1 cellular context compared by ENCODE assay signal in the genomic region with DNA sequence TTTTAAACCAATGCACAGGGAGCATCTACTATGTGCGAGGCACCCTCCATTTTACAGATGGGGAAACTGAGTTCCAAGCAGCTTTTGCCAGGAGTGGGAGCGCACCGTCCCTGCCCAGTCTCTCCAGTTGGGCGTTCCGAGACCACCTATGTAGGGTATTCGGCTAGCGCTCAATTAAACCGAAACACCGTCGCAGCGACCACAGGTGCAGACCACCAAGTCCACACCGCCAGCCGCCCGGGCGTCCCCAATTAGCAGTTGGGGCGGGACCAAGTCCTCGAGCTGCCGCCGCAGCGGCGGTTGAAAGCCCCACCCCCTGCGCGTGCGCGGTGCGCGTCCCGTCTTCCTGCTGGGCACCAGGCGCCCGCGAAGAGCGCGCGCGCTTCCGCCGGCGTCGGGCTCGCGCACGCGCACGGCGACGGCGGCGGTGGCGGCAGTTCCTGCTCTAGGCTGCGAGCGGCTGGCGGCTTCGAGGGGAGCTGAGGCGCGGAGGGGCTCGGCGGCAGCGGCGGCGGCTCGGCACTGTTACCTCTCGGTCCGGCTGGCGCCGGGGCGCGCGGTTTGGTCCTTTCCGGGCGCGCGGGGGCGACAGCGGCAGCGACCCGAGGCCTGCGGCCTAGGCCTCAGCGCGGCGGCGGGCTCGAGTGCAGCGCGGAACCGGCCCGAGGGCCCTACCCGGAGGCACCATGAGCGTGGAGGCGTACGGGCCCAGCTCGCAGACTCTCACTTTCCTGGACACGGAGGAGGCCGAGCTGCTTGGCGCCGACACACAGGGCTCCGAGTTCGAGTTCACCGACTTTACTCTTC.
TF ChIP-seq lines count a peak whose summit lies in the region.

A gene (plus strand): TSS at position 436 of the 807 bp plus-strand sequence. CDS start 251 bp downstream, at position 687.

TF ChIP-seq in HepG2, 621 proteins besides CTCF, POLR2A, EP300 and RAD21 (continued from another document and continues in another):
- TF ChIP-seq, protein P1, sequence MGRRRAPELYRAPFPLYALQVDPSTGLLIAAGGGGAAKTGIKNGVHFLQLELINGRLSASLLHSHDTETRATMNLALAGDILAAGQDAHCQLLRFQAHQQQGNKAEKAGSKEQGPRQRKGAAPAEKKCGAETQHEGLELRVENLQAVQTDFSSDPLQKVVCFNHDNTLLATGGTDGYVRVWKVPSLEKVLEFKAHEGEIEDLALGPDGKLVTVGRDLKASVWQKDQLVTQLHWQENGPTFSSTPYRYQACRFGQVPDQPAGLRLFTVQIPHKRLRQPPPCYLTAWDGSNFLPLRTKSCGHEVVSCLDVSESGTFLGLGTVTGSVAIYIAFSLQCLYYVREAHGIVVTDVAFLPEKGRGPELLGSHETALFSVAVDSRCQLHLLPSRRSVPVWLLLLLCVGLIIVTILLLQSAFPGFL (CRISPR knock-in tag; IDR thresholded peaks at IDR 0.05) = no peak
- TF ChIP-seq ZFP41 (CRISPR knock-in tag; IDR thresholded peaks at IDR 0.05; ENCODE audit: borderline replicate concordance) (no peak), RFXANK (CRISPR knock-in tag; IDR thresholded peaks at IDR 0.05) (no peak), CHD4 (IDR thresholded peaks at IDR 0.05; ENCODE audit: borderline replicate concordance, low read length) (no peak), NCOA2 (CRISPR knock-in tag; IDR thresholded peaks at IDR 0.05) (no peak), ZNF652 (CRISPR knock-in tag; IDR thresholded peaks at IDR 0.05; ENCODE audit: borderline replicate concordance, low read depth) (no peak), ZNF256 (CRISPR knock-in tag; conservative IDR thresholded peaks at IDR 0.05) (no peak), NCOR1 (IDR thresholded peaks at IDR 0.05; ENCODE audit: borderline replicate concordance, low read length) (no peak), SMC3 (IDR thresholded peaks at IDR 0.05; ENCODE audit: low read length) (no peak), ZNF746 (CRISPR knock-in tag; IDR thresholded peaks at IDR 0.05) (0 out of 2 replicates have a peak, but pooled peaks have one; percentile 11), ZKSCAN8 (CRISPR knock-in tag; IDR thresholded peaks at IDR 0.05; ENCODE audit: borderline replicate concordance) (no peak), ZFP36L2 (CRISPR knock-in tag; IDR thresholded peaks at IDR 0.05) (no peak), ERF (CRISPR knock-in tag; IDR thresholded peaks at IDR 0.05) (no peak), SRSF4 (IDR thresholded peaks at IDR 0.05; ENCODE audit: low read depth, low read length, poor library complexity, severe bottlenecking) (no peak), CEBPB (IDR thresholded peaks at IDR 0.05; ENCODE audit: borderline replicate concordance, low read depth, low read length) (no peak), RCOR2 (CRISPR knock-in tag; IDR thresholded peaks at IDR 0.05) (no peak), ARNTL (CRISPR knock-in tag; IDR thresholded peaks at IDR 0.05) (no peak), HOXD1 (CRISPR knock-in tag; IDR thresholded peaks at IDR 0.05) (peak; percentile 74), ZNF567 (CRISPR knock-in tag; IDR thresholded peaks at IDR 0.05; ENCODE audit: borderline replicate concordance) (no peak), NFKBIZ (CRISPR knock-in tag; IDR thresholded peaks at IDR 0.05) (no peak), SNRNP70 (IDR thresholded peaks at IDR 0.05; ENCODE audit: low read depth, low read length) (no peak), NFYB (CRISPR knock-in tag; IDR thresholded peaks at IDR 0.05) (no peak; the same call in 1 of the 2 replicates), FOXM1 (CRISPR knock-in tag; IDR thresholded peaks at IDR 0.05) (0 out of 2 replicates have a peak, but pooled peaks have one; percentile 59), ZNF549 (CRISPR knock-in tag; IDR thresholded peaks at IDR 0.05) (no peak), ZSCAN21 (CRISPR knock-in tag; IDR thresholded peaks at IDR 0.05; ENCODE audit: borderline replicate concordance) (peak; percentile 83), RARA (CRISPR knock-in tag; IDR thresholded peaks at IDR 0.05) (no peak), ZNF569 (CRISPR knock-in tag; IDR thresholded peaks at IDR 0.05; ENCODE audit: borderline replicate concordance) (no peak), FOXO1 (CRISPR knock-in tag; IDR thresholded peaks at IDR 0.05) (peak; percentile 23; the same call in 1 of the 2 replicates), ZNF629 (CRISPR knock-in tag; conservative IDR thresholded peaks at IDR 0.05) (peak; percentile 87), THAP11 (CRISPR knock-in tag; IDR thresholded peaks at IDR 0.05) (peak; percentile 52; the same call in 1 of the 2 replicates), ETV6 (CRISPR knock-in tag; conservative IDR thresholded peaks at IDR 0.05) (0 out of 2 replicates have a peak, but pooled peaks have one; percentile 54), ZNF235 (CRISPR knock-in tag; IDR thresholded peaks at IDR 0.05; ENCODE audit: borderline replicate concordance) (peak; percentile 97)
- TF ChIP-seq, protein P2, sequence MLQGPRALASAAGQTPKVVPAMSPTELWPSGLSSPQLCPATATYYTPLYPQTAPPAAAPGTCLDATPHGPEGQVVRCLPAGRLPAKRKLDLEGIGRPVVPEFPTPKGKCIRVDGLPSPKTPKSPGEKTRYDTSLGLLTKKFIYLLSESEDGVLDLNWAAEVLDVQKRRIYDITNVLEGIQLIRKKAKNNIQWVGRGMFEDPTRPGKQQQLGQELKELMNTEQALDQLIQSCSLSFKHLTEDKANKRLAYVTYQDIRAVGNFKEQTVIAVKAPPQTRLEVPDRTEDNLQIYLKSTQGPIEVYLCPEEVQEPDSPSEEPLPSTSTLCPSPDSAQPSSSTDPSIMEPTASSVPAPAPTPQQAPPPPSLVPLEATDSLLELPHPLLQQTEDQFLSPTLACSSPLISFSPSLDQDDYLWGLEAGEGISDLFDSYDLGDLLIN (CRISPR knock-in tag; IDR thresholded peaks at IDR 0.05; ENCODE audit: borderline replicate concordance) = no peak
- TF ChIP-seq, protein P3, sequence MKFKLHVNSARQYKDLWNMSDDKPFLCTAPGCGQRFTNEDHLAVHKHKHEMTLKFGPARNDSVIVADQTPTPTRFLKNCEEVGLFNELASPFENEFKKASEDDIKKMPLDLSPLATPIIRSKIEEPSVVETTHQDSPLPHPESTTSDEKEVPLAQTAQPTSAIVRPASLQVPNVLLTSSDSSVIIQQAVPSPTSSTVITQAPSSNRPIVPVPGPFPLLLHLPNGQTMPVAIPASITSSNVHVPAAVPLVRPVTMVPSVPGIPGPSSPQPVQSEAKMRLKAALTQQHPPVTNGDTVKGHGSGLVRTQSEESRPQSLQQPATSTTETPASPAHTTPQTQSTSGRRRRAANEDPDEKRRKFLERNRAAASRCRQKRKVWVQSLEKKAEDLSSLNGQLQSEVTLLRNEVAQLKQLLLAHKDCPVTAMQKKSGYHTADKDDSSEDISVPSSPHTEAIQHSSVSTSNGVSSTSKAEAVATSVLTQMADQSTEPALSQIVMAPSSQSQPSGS (CRISPR knock-in tag; IDR thresholded peaks at IDR 0.05) = no peak
- TF ChIP-seq, protein P4, sequence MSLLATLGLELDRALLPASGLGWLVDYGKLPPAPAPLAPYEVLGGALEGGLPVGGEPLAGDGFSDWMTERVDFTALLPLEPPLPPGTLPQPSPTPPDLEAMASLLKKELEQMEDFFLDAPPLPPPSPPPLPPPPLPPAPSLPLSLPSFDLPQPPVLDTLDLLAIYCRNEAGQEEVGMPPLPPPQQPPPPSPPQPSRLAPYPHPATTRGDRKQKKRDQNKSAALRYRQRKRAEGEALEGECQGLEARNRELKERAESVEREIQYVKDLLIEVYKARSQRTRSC (CRISPR knock-in tag; IDR thresholded peaks at IDR 0.05; ENCODE audit: low read depth) = peak; percentile 69; the same call in 1 of the 2 replicates
- TF ChIP-seq, protein P5, sequence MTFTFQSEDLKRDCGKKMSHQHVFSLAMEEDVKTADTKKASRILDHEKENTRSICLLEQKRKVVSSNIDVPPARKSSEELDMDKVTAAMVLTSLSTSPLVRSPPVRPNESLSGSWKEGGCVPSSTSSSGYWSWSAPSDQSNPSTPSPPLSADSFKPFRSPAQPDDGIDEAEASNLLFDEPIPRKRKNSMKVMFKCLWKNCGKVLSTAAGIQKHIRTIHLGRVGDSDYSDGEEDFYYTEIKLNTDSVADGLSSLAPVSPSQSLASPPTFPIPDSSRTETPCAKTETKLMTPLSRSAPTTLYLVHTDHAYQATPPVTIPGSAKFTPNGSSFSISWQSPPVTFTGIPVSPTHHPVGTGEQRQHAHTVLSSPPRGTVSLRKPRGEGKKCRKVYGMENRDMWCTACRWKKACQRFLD (CRISPR knock-in tag; IDR thresholded peaks at IDR 0.05; ENCODE audit: borderline replicate concordance) = no peak
- TF ChIP-seq, protein P6, sequence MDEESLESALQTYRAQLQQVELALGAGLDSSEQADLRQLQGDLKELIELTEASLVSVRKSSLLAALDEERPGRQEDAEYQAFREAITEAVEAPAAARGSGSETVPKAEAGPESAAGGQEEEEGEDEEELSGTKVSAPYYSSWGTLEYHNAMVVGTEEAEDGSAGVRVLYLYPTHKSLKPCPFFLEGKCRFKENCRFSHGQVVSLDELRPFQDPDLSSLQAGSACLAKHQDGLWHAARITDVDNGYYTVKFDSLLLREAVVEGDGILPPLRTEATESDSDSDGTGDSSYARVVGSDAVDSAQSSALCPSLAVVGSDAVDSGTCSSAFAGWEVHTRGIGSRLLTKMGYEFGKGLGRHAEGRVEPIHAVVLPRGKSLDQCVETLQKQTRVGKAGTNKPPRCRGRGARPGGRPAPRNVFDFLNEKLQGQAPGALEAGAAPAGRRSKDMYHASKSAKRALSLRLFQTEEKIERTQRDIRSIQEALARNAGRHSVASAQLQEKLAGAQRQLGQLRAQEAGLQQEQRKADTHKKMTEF (CRISPR knock-in tag; IDR thresholded peaks at IDR 0.05) = no peak
- TF ChIP-seq, protein P7, sequence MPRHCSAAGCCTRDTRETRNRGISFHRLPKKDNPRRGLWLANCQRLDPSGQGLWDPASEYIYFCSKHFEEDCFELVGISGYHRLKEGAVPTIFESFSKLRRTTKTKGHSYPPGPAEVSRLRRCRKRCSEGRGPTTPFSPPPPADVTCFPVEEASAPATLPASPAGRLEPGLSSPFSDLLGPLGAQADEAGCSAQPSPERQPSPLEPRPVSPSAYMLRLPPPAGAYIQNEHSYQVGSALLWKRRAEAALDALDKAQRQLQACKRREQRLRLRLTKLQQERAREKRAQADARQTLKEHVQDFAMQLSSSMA (CRISPR knock-in tag; IDR thresholded peaks at IDR 0.05) = no peak
- TF ChIP-seq, protein P8, sequence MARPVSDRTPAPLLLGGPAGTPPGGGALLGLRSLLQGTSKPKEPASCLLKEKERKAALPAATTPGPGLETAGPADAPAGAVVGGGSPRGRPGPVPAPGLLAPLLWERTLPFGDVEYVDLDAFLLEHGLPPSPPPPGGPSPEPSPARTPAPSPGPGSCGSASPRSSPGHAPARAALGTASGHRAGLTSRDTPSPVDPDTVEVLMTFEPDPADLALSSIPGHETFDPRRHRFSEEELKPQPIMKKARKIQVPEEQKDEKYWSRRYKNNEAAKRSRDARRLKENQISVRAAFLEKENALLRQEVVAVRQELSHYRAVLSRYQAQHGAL (CRISPR knock-in tag; IDR thresholded peaks at IDR 0.05; ENCODE audit: not compliant biosample characterization) = no peak
- TF ChIP-seq, protein P9, sequence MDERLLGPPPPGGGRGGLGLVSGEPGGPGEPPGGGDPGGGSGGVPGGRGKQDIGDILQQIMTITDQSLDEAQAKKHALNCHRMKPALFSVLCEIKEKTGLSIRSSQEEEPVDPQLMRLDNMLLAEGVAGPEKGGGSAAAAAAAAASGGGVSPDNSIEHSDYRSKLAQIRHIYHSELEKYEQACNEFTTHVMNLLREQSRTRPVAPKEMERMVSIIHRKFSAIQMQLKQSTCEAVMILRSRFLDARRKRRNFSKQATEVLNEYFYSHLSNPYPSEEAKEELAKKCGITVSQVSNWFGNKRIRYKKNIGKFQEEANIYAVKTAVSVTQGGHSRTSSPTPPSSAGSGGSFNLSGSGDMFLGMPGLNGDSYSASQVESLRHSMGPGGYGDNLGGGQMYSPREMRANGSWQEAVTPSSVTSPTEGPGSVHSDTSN (CRISPR knock-in tag; IDR thresholded peaks at IDR 0.05) = no peak
- TF ChIP-seq, protein P10, sequence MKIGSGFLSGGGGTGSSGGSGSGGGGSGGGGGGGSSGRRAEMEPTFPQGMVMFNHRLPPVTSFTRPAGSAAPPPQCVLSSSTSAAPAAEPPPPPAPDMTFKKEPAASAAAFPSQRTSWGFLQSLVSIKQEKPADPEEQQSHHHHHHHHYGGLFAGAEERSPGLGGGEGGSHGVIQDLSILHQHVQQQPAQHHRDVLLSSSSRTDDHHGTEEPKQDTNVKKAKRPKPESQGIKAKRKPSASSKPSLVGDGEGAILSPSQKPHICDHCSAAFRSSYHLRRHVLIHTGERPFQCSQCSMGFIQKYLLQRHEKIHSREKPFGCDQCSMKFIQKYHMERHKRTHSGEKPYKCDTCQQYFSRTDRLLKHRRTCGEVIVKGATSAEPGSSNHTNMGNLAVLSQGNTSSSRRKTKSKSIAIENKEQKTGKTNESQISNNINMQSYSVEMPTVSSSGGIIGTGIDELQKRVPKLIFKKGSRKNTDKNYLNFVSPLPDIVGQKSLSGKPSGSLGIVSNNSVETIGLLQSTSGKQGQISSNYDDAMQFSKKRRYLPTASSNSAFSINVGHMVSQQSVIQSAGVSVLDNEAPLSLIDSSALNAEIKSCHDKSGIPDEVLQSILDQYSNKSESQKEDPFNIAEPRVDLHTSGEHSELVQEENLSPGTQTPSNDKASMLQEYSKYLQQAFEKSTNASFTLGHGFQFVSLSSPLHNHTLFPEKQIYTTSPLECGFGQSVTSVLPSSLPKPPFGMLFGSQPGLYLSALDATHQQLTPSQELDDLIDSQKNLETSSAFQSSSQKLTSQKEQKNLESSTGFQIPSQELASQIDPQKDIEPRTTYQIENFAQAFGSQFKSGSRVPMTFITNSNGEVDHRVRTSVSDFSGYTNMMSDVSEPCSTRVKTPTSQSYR (CRISPR knock-in tag; IDR thresholded peaks at IDR 0.05; ENCODE audit: borderline replicate concordance) = peak; percentile 29; the same call in 1 of the 2 replicates
- TF ChIP-seq, protein P11, sequence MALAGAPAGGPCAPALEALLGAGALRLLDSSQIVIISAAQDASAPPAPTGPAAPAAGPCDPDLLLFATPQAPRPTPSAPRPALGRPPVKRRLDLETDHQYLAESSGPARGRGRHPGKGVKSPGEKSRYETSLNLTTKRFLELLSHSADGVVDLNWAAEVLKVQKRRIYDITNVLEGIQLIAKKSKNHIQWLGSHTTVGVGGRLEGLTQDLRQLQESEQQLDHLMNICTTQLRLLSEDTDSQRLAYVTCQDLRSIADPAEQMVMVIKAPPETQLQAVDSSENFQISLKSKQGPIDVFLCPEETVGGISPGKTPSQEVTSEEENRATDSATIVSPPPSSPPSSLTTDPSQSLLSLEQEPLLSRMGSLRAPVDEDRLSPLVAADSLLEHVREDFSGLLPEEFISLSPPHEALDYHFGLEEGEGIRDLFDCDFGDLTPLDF (CRISPR knock-in tag; IDR thresholded peaks at IDR 0.05) = peak; percentile 36; the same call in 1 of the 2 replicates
- TF ChIP-seq, protein P12, sequence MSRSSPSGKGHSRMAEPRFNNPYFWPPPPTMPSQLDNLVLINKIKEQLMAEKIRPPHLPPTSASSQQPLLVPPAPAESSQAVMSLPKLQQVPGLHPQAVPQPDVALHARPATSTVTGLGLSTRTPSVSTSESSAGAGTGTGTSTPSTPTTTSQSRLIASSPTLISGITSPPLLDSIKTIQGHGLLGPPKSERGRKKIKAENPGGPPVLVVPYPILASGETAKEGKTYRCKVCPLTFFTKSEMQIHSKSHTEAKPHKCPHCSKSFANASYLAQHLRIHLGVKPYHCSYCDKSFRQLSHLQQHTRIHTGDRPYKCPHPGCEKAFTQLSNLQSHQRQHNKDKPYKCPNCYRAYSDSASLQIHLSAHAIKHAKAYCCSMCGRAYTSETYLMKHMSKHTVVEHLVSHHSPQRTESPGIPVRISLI (CRISPR knock-in tag; IDR thresholded peaks at IDR 0.05; ENCODE audit: borderline replicate concordance) = no peak
